Comparison of ENCODE assay signal across 11 cellular contexts in genomic region chr11:43921561-43922294, GRCh38. TPM values are rescaled to one million over a fixed set of nuclear protein-coding genes. Genes with fewer than 3 reads are reported as not detected.
DNase-seq lines count a peak whose midpoint lies in the region; ATAC-seq and TF ChIP-seq lines count a peak whose summit lies in the region.
"Had no signal": no experiment of that assay in that cellular context is flagged by ENCODE, and none has a peak within 500 bp of the region (broad histone marks: within the 10 kb centered on the region; RNA-seq: fewer than 3 reads in every experiment).

No MANE protein-coding gene starts in this region.

- H3K27ac ChIP-seq in hepatocyte (peak overlapping the region; percentile 82), temporal lobe (ENCODE audit: low read depth, low read length) (peak overlapping the region; percentile 95)

- H3K9me2 ChIP-seq in hepatocyte (replicated peaks; ENCODE audit: insufficient read depth) = no peaks in the 10 kb centered on the region

- WGBS in hepatocyte (ENCODE audit: low lambda C conversion rate, missing lambda C conversion rate) = 84% methylated on average over 8 of the region's 8 CpGs

- intact Hi-C loops in activated T-helper 1 cell treated with anti-CD3 and anti-CD28 coated beads, Interleukin-12 subunit alpha, Interleukin-12 subunit beta, Interleukin-2, Interleukin-4 antibody, amounts not matched to agents 30 ng/mL and 10 ng/mL and 1 ng/mL, durations not matched to agents 14 hours and 24 hours and 36 hours (cut with micrococcal nuclease) = no loop called here

- H3K9me3 ChIP-seq in hepatocyte (ENCODE audit: low read depth) = no peaks in the 10 kb centered on the region

- H2AFZ ChIP-seq in hepatocyte = no peak overlapping the region

- H3K27ac Mint-ChIP-seq in activated T-helper 1 cell treated with anti-CD3 and anti-CD28 coated beads, Interleukin-12 subunit alpha, Interleukin-12 subunit beta, Interleukin-2, Interleukin-4 antibody, amounts not matched to agents 30 ng/mL and 10 ng/mL and 1 ng/mL, durations not matched to agents 14 hours and 24 hours and 36 hours = peak overlapping the region; percentile 53
- H3K27ac Mint-ChIP-seq in activated naive CD4-positive, alpha-beta T cell treated with anti-CD3 and anti-CD28 coated beads, Interleukin-2, amount 50 U/mL, for 72 hours = peak overlapping the region in 1 of 2 donors; percentile 24

- H3K4me1 Mint-ChIP-seq in activated T-helper 1 cell treated with anti-CD3 and anti-CD28 coated beads, Interleukin-12 subunit alpha, Interleukin-12 subunit beta, Interleukin-2, Interleukin-4 antibody, amounts not matched to agents 30 ng/mL and 10 ng/mL and 1 ng/mL, durations not matched to agents 14 hours and 24 hours and 36 hours (ENCODE audit: low read depth) = peaks cover 19% of the 10 kb centered on the region

- H3K4me3 Mint-ChIP-seq in activated T-helper 1 cell treated with anti-CD3 and anti-CD28 coated beads, Interleukin-12 subunit alpha, Interleukin-12 subunit beta, Interleukin-2, Interleukin-4 antibody, amounts not matched to agents 30 ng/mL and 10 ng/mL and 1 ng/mL, durations not matched to agents 14 hours and 24 hours and 36 hours = no peak overlapping the region

- H3K4me1 ChIP-seq in hepatocyte (ENCODE audit: insufficient read depth) = peaks cover 21% of the 10 kb centered on the region

- no peak for ATAC-seq in activated naive CD4-positive, alpha-beta T cell treated with anti-CD3 and anti-CD28 coated beads, Interleukin-2, amount 50 U/mL, for 72 hours

- H3K36me3 ChIP-seq in hepatocyte (replicated peaks; ENCODE audit: insufficient read depth, low read depth) = no peaks in the 10 kb centered on the region

- DNase-seq in NCI-H2171 treated with DMSO at 0.1 percent for 48 hours (lab: John Stamatoyannopoulos, UW) (peak; percentile 96), hepatocyte (ENCODE audit: low spot score) (no peak), HCEC 1CT (no peak)
- DNase-seq in activated T-helper 1 cell treated with anti-CD3 and anti-CD28 coated beads, Interleukin-12 subunit alpha, Interleukin-12 subunit beta, Interleukin-2, Interleukin-4 antibody, amounts not matched to agents 30 ng/mL and 10 ng/mL and 1 ng/mL, durations not matched to agents 14 hours and 24 hours and 36 hours (ENCODE audit: low spot score) = no peak
- DNase-seq in activated CD4-positive, alpha-beta T cell treated with anti-CD3 and anti-CD28 coated beads for 48 hours = no peak
- no peak for DNase-seq in activated naive CD4-positive, alpha-beta T cell treated with anti-CD3 and anti-CD28 coated beads, Interleukin-2, amount 50 U/mL, for 72 hours (ENCODE audit: low spot score in 2 of 2)
- DNase-seq: activated CD4-positive, alpha-beta T cell treated with anti-CD3 and anti-CD28 coated beads for 4 hours; mesendoderm; NCI-H2107; SHP77 had no signal

- no peaks in the 10 kb centered on the region for H3K27me3 Mint-ChIP-seq in activated T-helper 1 cell treated with anti-CD3 and anti-CD28 coated beads, Interleukin-12 subunit alpha, Interleukin-12 subunit beta, Interleukin-2, Interleukin-4 antibody, amounts not matched to agents 30 ng/mL and 10 ng/mL and 1 ng/mL, durations not matched to agents 14 hours and 24 hours and 36 hours (ENCODE audit: insufficient read depth)

- TF ChIP-seq CTCF in hepatocyte (IDR thresholded peaks at IDR 0.05; ENCODE audit: poor library complexity) = no peak

- H3K4me3 ChIP-seq in hepatocyte = no peak overlapping the region

- H3K27me3 ChIP-seq in hepatocyte = no peaks in the 10 kb centered on the region

- H3K36me3 Mint-ChIP-seq in activated T-helper 1 cell treated with anti-CD3 and anti-CD28 coated beads, Interleukin-12 subunit alpha, Interleukin-12 subunit beta, Interleukin-2, Interleukin-4 antibody, amounts not matched to agents 30 ng/mL and 10 ng/mL and 1 ng/mL, durations not matched to agents 14 hours and 24 hours and 36 hours (ENCODE audit: low read depth) = peaks cover 20% of the 10 kb centered on the region
- peaks cover 0 to 20% of the 10 kb centered on the region in 2 donors for H3K36me3 Mint-ChIP-seq in activated naive CD4-positive, alpha-beta T cell treated with anti-CD3 and anti-CD28 coated beads, Interleukin-2, amount 50 U/mL, for 72 hours

- H4K20me1 ChIP-seq in hepatocyte (ENCODE audit: insufficient read depth, poor library complexity, severe bottlenecking) = no peaks in the 10 kb centered on the region

- H3K79me2 ChIP-seq in hepatocyte = no peaks in the 10 kb centered on the region

- H3K9me3 Mint-ChIP-seq in activated T-helper 1 cell treated with anti-CD3 and anti-CD28 coated beads, Interleukin-12 subunit alpha, Interleukin-12 subunit beta, Interleukin-2, Interleukin-4 antibody, amounts not matched to agents 30 ng/mL and 10 ng/mL and 1 ng/mL, durations not matched to agents 14 hours and 24 hours and 36 hours = no peaks in the 10 kb centered on the region
- H3K9me3 Mint-ChIP-seq in activated naive CD4-positive, alpha-beta T cell treated with anti-CD3 and anti-CD28 coated beads, Interleukin-2, amount 50 U/mL, for 72 hours = no peaks in the 10 kb centered on the region

- no peak overlapping the region for H3K4me2 ChIP-seq in hepatocyte

RNA-seq across cellular contexts. Expression of gene C11orf96, which starts 20.7 kb away (rescaled TPM):
- total RNA-seq in activated T-helper 1 cell treated with anti-CD3 and anti-CD28 coated beads, Interleukin-12 subunit alpha, Interleukin-12 subunit beta, Interleukin-2, Interleukin-4 antibody, amounts not matched to agents 30 ng/mL and 10 ng/mL and 1 ng/mL, durations not matched to agents 14 hours and 24 hours and 36 hours = 3.0 and 3.7 TPM in 2 replicates
- total RNA-seq in hepatocyte (23.2 and 30.7 TPM in 2 replicates), temporal lobe (10.8 TPM)
- 9.3 and 13.3 TPM in 2 replicates for polyA plus RNA-seq in hepatocyte
- total RNA-seq in activated naive CD4-positive, alpha-beta T cell treated with anti-CD3 and anti-CD28 coated beads, Interleukin-2, amount 50 U/mL, for 72 hours = under 1 TPM; 0.11 to 0.49 TPM

RNA-seq across cellular contexts. Expression of gene ALKBH3, which starts 41.1 kb away (rescaled TPM):
- 32.7 and 38.1 TPM in 2 replicates for total RNA-seq in activated T-helper 1 cell treated with anti-CD3 and anti-CD28 coated beads, Interleukin-12 subunit alpha, Interleukin-12 subunit beta, Interleukin-2, Interleukin-4 antibody, amounts not matched to agents 30 ng/mL and 10 ng/mL and 1 ng/mL, durations not matched to agents 14 hours and 24 hours and 36 hours
- total RNA-seq in hepatocyte = 22.0 and 27.2 TPM in 2 replicates
- 18.2 and 23.8 TPM in 2 replicates for polyA plus RNA-seq in hepatocyte
- total RNA-seq in temporal lobe = 12.8 TPM
- total RNA-seq in activated naive CD4-positive, alpha-beta T cell treated with anti-CD3 and anti-CD28 coated beads, Interleukin-2, amount 50 U/mL, for 72 hours = 10 to 100 TPM; 35.5 to 42.3 TPM
